Comparison of ENCODE assay signal across 23 cellular contexts in genomic region chr9:128482186-128482585, GRCh38.
"Had no signal": no experiment of that assay in that cellular context is flagged by ENCODE, and none has a peak within 500 bp of the region (broad histone marks: within the 10 kb centered on the region; RNA-seq: fewer than 3 reads in every experiment).

No MANE protein-coding gene starts in this region.

- H3K4me1 Mint-ChIP-seq: IgD-negative memory B cell had no signal

- H3K27me3 ChIP-seq: SJSA1 had no signal

- H3K9me3 Mint-ChIP-seq: IgD-negative memory B cell had no signal

- H3K4me3 Mint-ChIP-seq: IgD-negative memory B cell had no signal

- H3K9me3 ChIP-seq: SJSA1, SK-N-SH had no signal

- H3K4me3 ChIP-seq: K562, SJSA1 had no signal

- H3K4me1 ChIP-seq: SJSA1 had no signal

- H3K27me3 Mint-ChIP-seq: IgD-negative memory B cell had no signal

- DNase-seq: Kasumi-1, MM.1S, NCI-H1092 treated with DMSO at 0.1 percent for 48 hours, NCI-H1436, NCI-H187, NCI-H2029, NCI-H2081 treated with DMSO at 0.1 percent for 48 hours, NCI-H2171, NCI-H226, NCI-H446, NCI-H510A, NCI-H524 treated with DMSO at 0.1 percent for 48 hours, NCI-H69, NCI-H774, Right ventricle myocardium superior, RPMI8226, SIG-M5, SK-N-SH had no signal

- H3K27ac ChIP-seq: HL-60, KMS-11, SJSA1 had no signal

- ATAC-seq: K562 had no signal
